ENCODE assay signal across 19 cellular contexts in the genomic region with DNA sequence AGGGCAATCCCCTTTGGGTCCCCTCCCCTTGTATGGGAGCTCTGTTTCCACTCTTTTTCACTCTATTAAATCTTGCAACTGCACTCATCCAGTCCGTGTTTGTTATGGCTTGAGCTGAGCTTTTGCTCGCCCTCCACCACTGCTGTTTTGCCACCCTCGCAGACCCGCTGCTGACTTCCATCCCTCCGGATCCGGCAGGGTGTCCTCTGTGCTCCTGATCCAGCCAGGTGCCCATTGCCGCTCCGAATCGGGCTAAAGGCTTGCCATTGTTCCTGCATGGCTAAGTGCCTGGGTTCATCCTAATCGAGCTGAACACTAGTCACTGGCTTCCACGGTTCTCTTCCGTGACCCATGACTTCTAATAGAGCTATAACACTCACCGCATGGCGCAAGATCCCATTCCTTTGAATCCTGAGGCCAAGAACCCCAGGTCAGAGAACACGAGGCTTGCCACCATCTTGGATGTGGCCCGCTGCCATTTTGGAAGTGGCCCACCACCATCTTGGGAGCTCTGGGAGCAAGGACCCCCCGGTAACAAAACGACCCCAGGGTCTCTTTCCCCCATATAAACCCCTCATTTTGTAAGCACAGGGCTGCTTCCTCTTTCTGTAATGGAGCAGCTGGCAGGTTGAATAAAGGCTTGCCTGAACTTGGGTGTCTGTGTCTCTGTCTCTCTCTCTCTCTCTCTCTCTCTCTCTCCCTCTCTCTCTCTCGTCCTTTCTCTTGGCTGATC.
DNase-seq lines count a peak whose midpoint lies in the region; ATAC-seq, FAIRE-seq and TF ChIP-seq lines count a peak whose summit lies in the region.
"Had no signal": no experiment of that assay in that cellular context is flagged by ENCODE, and none has a peak within 500 bp of the region (broad histone marks: within the 10 kb centered on the region; RNA-seq: fewer than 3 reads in every experiment).

No MANE protein-coding gene starts in this region.

- no peaks in the 10 kb centered on the region for H3K4me1 Mint-ChIP-seq in activated T-cell treated with anti-CD3 and anti-CD28 coated beads, Interleukin-2, amount 50 U/mL, for 72 hours (ENCODE audit: low read depth)
- H3K4me1 Mint-ChIP-seq: CD14-positive monocyte had no signal

- H3K4me3 ChIP-seq in K562 (no peak overlapping the region), mesenchymal stem cell (ENCODE audit: insufficient read depth in 1 of 2, low read depth in 1 of 2, low read length in 2 of 2) (no peak overlapping the region), psoas muscle (no peak overlapping the region)

- H3K27ac Mint-ChIP-seq in activated T-cell treated with anti-CD3 and anti-CD28 coated beads, Interleukin-2, amount 50 U/mL, for 72 hours, result peak overlapping the region; percentile 91
- H3K27ac Mint-ChIP-seq: CD8-positive, alpha-beta T cell had no signal

- H3K4me1 ChIP-seq in K562 (replicated peaks in 1 of 2; ENCODE audit: control insufficient read depth in 2 of 2, insufficient read depth in 2 of 2, low read length in 2 of 2), result no peaks in the 10 kb centered on the region
- H3K4me1 ChIP-seq in mesenchymal stem cell (ENCODE audit: control insufficient read depth, insufficient read depth, low read depth, low read length), result no peaks in the 10 kb centered on the region
- H3K4me1 ChIP-seq in psoas muscle, result no peaks in the 10 kb centered on the region

- no peak overlapping the region for H4K8ac ChIP-seq in mesenchymal stem cell (ENCODE audit: low read length)

- H3K4me2 ChIP-seq in K562 (ENCODE audit: insufficient read depth, low read length), result peak overlapping the region; percentile 2
- no peak overlapping the region for H3K4me2 ChIP-seq in mesenchymal stem cell (ENCODE audit: low read length, poor library complexity, severe bottlenecking)

- no peak overlapping the region for H3K18ac ChIP-seq in mesenchymal stem cell (ENCODE audit: low read depth in 1 of 2, low read length in 2 of 2)

- H3K27me3 ChIP-seq in K562 (ENCODE audit: control insufficient read depth in 2 of 2, insufficient read depth in 2 of 2, low read length in 2 of 2) (no peaks in the 10 kb centered on the region), mesenchymal stem cell (ENCODE audit: control insufficient read depth in 1 of 2, insufficient read depth in 1 of 2, low read length in 2 of 2) (no peaks in the 10 kb centered on the region), psoas muscle (ENCODE audit: insufficient read depth in 3 of 3, low read length in 2 of 3) (no peaks in the 10 kb centered on the region)

- H3K27me3 Mint-ChIP-seq in activated T-cell treated with anti-CD3 and anti-CD28 coated beads, Interleukin-2, amount 50 U/mL, for 72 hours (ENCODE audit: low read depth), result no peaks in the 10 kb centered on the region

- H3K23ac ChIP-seq in mesenchymal stem cell (ENCODE audit: low read length in 2 of 2), result no peak overlapping the region

- H3K79me1 ChIP-seq in mesenchymal stem cell (replicated peaks; ENCODE audit: low read length, poor library complexity, severe bottlenecking), result no peaks in the 10 kb centered on the region

- CTCF ChIA-PET in K562 (lab: Yijun Ruan, JAX; ENCODE audit: low intra/inter-chr PET ratio), result no interaction called here

- H3K9me3 ChIP-seq in K562 (replicated peaks; ENCODE audit: control insufficient read depth, insufficient read depth, low read depth, low read length), result no peaks in the 10 kb centered on the region
- H3K9me3 ChIP-seq in mesenchymal stem cell (ENCODE audit: control insufficient read depth, low read length), result no peaks in the 10 kb centered on the region
- H3K9me3 ChIP-seq in psoas muscle, result no peaks in the 10 kb centered on the region

- FAIRE-seq in K562 (lab: Jason Lieb, UNC), result no peak
- FAIRE-seq: D721Med, G401.6, GM12891, HepG2 had no signal

- ATAC-seq in activated T-cell treated with anti-CD3 and anti-CD28 coated beads, Interleukin-2, amount 50 U/mL, for 72 hours (replicated peaks in 1 of 2), result no peak
- ATAC-seq in K562, result peak; percentile 23; the same call in 1 of the 3 replicates
- ATAC-seq in psoas muscle, result no peak
- no peak for ATAC-seq in GM19452 (IDR thresholded peaks at IDR 0.05; ENCODE audit: unreplicated experiment)
- ATAC-seq in GM21381 (IDR thresholded peaks at IDR 0.05; ENCODE audit: unreplicated experiment), result no peak
- ATAC-seq: CD8-positive, alpha-beta T cell; HCT116; HepG2 had no signal

- H3K9me3 Mint-ChIP-seq in activated T-cell treated with anti-CD3 and anti-CD28 coated beads, Interleukin-2, amount 50 U/mL, for 72 hours, result no peaks in the 10 kb centered on the region
- H3K9me3 Mint-ChIP-seq: CD8-positive, alpha-beta T cell had no signal

- no peak overlapping the region for H3K4ac ChIP-seq in mesenchymal stem cell (ENCODE audit: low read depth in 1 of 2, low read length in 2 of 2)

- BruUV-seq in K562 (replicated peaks; lab: Mats Ljungman, UMichigan), result no TSS peak

- peak overlapping the region; percentile 46 for H4K91ac ChIP-seq in mesenchymal stem cell (ENCODE audit: low read length)

- H2BK15ac ChIP-seq in mesenchymal stem cell (ENCODE audit: low read depth, poor library complexity, severe bottlenecking), result no peak overlapping the region

- no peaks in the 10 kb centered on the region for H3K9me1 ChIP-seq in K562 (ENCODE audit: control insufficient read depth, insufficient read depth, low read length)

- H3K27ac ChIP-seq in K562 (ENCODE audit: extremely low read depth, low read depth, low read length), result peak overlapping the region; percentile 41
- H3K27ac ChIP-seq in mesenchymal stem cell (ENCODE audit: low read length, poor library complexity, severe bottlenecking), result no peak overlapping the region
- no peak overlapping the region for H3K27ac ChIP-seq in psoas muscle
- H3K27ac ChIP-seq: 22Rv1 had no signal

- no peaks in the 10 kb centered on the region for H4K20me1 ChIP-seq in K562 (replicated peaks; ENCODE audit: control insufficient read depth, insufficient read depth, low read length)

- TF ChIP-seq POLR2A in K562 (conservative IDR thresholded peaks at IDR 0.05), result no peak

- no peaks in the 10 kb centered on the region for H3K36me3 Mint-ChIP-seq in activated T-cell treated with anti-CD3 and anti-CD28 coated beads, Interleukin-2, amount 50 U/mL, for 72 hours (ENCODE audit: insufficient read depth in 2 of 2)
- H3K36me3 Mint-ChIP-seq: CD14-positive monocyte; CD8-positive, alpha-beta T cell had no signal

- intact Hi-C loops in K562 (cut with micrococcal nuclease) (no loop called here), psoas muscle (cut with DNase I) (no loop called here)

- H2BK120ac ChIP-seq in mesenchymal stem cell (ENCODE audit: low read depth, low read length), result no peak overlapping the region

- POLR2A ChIA-PET in K562 (lab: Yijun Ruan, JAX), result interaction anchor here (0.6 kb wide), 1 partner anchor 64 kb away, joined by 3 read pairs; no protein-coding TSS in a partner anchor

- no peak overlapping the region for H2AK5ac ChIP-seq in mesenchymal stem cell (ENCODE audit: low read length, severe bottlenecking)

- peak overlapping the region; percentile 63 for H2AFZ ChIP-seq in K562 (ENCODE audit: low read depth, low read length)
- no peak overlapping the region for H2AFZ ChIP-seq in mesenchymal stem cell (ENCODE audit: low read depth, low read length)

- H3K14ac ChIP-seq in mesenchymal stem cell (ENCODE audit: low read length in 2 of 2), result no peak overlapping the region

- WGBS in K562 (ENCODE audit: insufficient coverage, low coverage, missing lambda C conversion rate), result 8% methylated on average over 19 of the region's 19 CpGs
- WGBS in mesenchymal stem cell, result 91% methylated on average over 16 of the region's 19 CpGs
- 86 to 90% (median 86%) methylated on average over 19 of the region's 19 CpGs for WGBS in psoas muscle, 3 donors

- no peak overlapping the region for H2BK5ac ChIP-seq in mesenchymal stem cell (ENCODE audit: low read depth, low read length, poor library complexity, severe bottlenecking)

- no peak for TF ChIP-seq RAD21 in K562 (CRISPR knock-in tag; conservative IDR thresholded peaks at IDR 0.05 in 1 of 2, IDR thresholded peaks at IDR 0.05 in 1 of 2)

- no peaks in the 10 kb centered on the region for H3K36me3 ChIP-seq in K562 (ENCODE audit: control insufficient read depth, insufficient read depth, low read length)
- H3K36me3 ChIP-seq in mesenchymal stem cell (ENCODE audit: control insufficient read depth in 1 of 2, insufficient read depth in 2 of 2, low read depth in 1 of 2, low read length in 2 of 2), result no peaks in the 10 kb centered on the region
- no peaks in the 10 kb centered on the region for H3K36me3 ChIP-seq in psoas muscle (ENCODE audit: insufficient read depth in 1 of 2, low read depth in 1 of 2)

- H3K4me3 Mint-ChIP-seq in activated T-cell treated with anti-CD3 and anti-CD28 coated beads, Interleukin-2, amount 50 U/mL, for 72 hours, result no peak overlapping the region
- H3K4me3 Mint-ChIP-seq: CD14-positive monocyte; CD8-positive, alpha-beta T cell had no signal

- TF ChIP-seq EP300 in K562 (IDR thresholded peaks at IDR 0.05; ENCODE audit: low read length), result no peak

- TF ChIP-seq CTCF in K562 (IDR thresholded peaks at IDR 0.05 in 2 of 3, conservative IDR thresholded peaks at IDR 0.05 in 1 of 3; ENCODE audit: insufficient read depth in 2 of 3, low read depth in 1 of 3, low read length in 3 of 3) (no peak), psoas muscle (IDR thresholded peaks at IDR 0.05) (no peak)

- no peaks in the 10 kb centered on the region for H3K79me2 ChIP-seq in K562 (ENCODE audit: control insufficient read depth, insufficient read depth, low read length)

- H3K9ac ChIP-seq in K562 (ENCODE audit: insufficient read depth in 1 of 2, low read depth in 2 of 2, low read length in 2 of 2) (no peak overlapping the region), mesenchymal stem cell (ENCODE audit: low read length) (no peak overlapping the region)

- in situ Hi-C loops in K562 (cut with MboI), result no loop called here

- no peak overlapping the region for H2BK12ac ChIP-seq in mesenchymal stem cell (ENCODE audit: low read length in 2 of 2)

- DNase-seq in activated T-cell treated with anti-CD3 and anti-CD28 coated beads, Interleukin-2, amount 50 U/mL, for 72 hours, result no peak
- no peak for DNase-seq in activated T-cell treated with anti-CD3 and anti-CD28 coated beads, Interleukin-2, amount 50 U/mL, for 1 hour
- DNase-seq in K562 (ENCODE audit: extremely low read depth in 1 of 4, low spot score in 3 of 4), result no peak
- no peak for DNase-seq in mesenchymal stem cell
- DNase-seq in psoas muscle, result no peak
- DNase-seq: CD8-positive, alpha-beta T cell; COR-L47; DMS153; DMS79 treated with DMSO at 0.1 percent for 48 hours; EL had no signal

TF ChIP-seq in K562, 482 proteins besides CTCF, POLR2A, EP300 and RAD21 (continues in another document):
- no peak for TF ChIP-seq LEF1 (IDR thresholded peaks at IDR 0.05)
- TF ChIP-seq SREBF2 (CRISPR knock-in tag; IDR thresholded peaks at IDR 0.05), result no peak
- peak; percentile 88; the same call in 1 of the 2 replicates for TF ChIP-seq ERF (CRISPR knock-in tag; IDR thresholded peaks at IDR 0.05)
- peak; percentile 45; the same call in 1 of the 2 replicates for TF ChIP-seq PTRF (tag; IDR thresholded peaks at IDR 0.05)
- TF ChIP-seq ZNF589 (CRISPR knock-in tag; IDR thresholded peaks at IDR 0.05; ENCODE audit: low read depth), result 0 out of 2 replicates have a peak, but pooled peaks have one; percentile 27
- TF ChIP-seq PTTG1 (tag; IDR thresholded peaks at IDR 0.05; ENCODE audit: low read depth), result 0 out of 2 replicates have a peak, but pooled peaks have one; percentile 38
